Comparison of ENCODE assay signal across 1 cellular context in the genomic region with DNA sequence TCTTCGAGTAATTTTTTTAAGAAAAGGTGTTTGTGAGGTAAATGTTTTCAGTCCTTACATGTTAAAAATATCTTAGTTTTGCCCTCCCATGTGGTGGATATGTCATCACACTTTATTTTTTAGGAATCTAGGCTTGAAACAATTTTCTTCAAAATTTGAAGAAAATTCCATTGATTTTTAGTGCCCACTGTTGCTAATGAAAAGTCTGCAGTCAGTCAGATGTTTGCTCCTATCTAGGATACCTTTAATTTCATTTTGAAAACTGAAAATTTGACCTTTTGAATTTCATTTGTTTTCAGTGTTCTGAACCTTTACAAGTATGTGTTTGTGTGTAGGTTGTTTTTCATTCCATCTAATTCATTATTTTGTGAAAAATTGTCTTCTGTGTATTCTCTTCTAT.
TF ChIP-seq lines count a peak whose summit lies in the region.

No MANE protein-coding gene starts in this region.

TF ChIP-seq in HepG2, 621 proteins besides CTCF, POLR2A, EP300 and RAD21 (continued from another document):
- TF ChIP-seq ZNF317 (CRISPR knock-in tag; IDR thresholded peaks at IDR 0.05), result peak; percentile 79
- TF ChIP-seq ZNF121 (CRISPR knock-in tag; IDR thresholded peaks at IDR 0.05), result no peak
